ENCODE assay signal across 19 cellular contexts in the genomic region with DNA sequence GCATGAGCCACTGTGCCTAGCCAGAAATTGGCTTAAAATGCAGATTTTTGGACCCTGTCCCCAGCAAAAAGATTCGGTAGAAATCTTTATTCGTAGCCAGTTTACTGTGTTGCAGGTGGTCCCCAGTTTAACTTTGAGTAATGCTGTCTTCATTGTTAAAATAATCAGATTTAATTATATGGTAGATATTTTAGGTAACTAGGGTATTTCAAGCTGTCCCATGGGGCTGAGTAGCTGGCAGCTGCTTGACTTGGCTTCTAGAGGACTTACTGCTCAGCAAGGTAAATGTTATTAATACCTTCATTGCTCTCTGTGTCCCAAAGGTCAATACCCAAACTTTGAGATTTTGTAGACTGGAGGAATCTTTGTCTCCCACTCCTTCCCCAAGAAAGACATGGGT. TPM values are rescaled to one million over a fixed set of nuclear protein-coding genes. Genes with fewer than 3 reads are reported as not detected.
DNase-seq lines count a peak whose midpoint lies in the region; ATAC-seq and TF ChIP-seq lines count a peak whose summit lies in the region.
"Had no signal": no experiment of that assay in that cellular context is flagged by ENCODE, and none has a peak within 500 bp of the region (broad histone marks: within the 10 kb centered on the region; RNA-seq: fewer than 3 reads in every experiment).

No MANE protein-coding gene starts in this region.

- H3K4me3 Mint-ChIP-seq in activated T-cell treated with anti-CD3 and anti-CD28 coated beads, Interleukin-2, amount 50 U/mL, for 24 hours, result no peak overlapping the region
- H3K4me3 Mint-ChIP-seq in IgD-negative memory B cell (peak overlapping the region in 2 of 4 donors; percentile 67 to 76), activated B cell treated with CpG ODN at 0.5 μM for 24 hours (peak overlapping the region; percentile 66)
- no peak overlapping the region for H3K4me3 Mint-ChIP-seq in stimulated activated effector memory CD8-positive, alpha-beta T cell treated with anti-CD3 and anti-CD28 coated beads, Interleukin-12 subunit alpha, Interleukin-12 subunit beta, amount 100 ng/mL, for 72 hours
- H3K4me3 Mint-ChIP-seq: T-helper 1 cell treated with Interleukin-12 subunit alpha and Interleukin-12 subunit beta and Interleukin-4 antibody, amounts not matched to agents 30 μg/mL and 1 μg/mL, for 36 hours had no signal

- no peak for TF ChIP-seq CTCF in activated B cell treated with CpG ODN at 0.5 μM for 24 hours (IDR thresholded peaks at IDR 0.05)
- no peak for TF ChIP-seq CTCF in GM10248 (IDR thresholded peaks at IDR 0.05; ENCODE audit: control extremely low read depth, extremely low read depth, low read depth, missing control alignments)

- peaks cover 51% of the 10 kb centered on the region for H3K36me3 Mint-ChIP-seq in activated T-cell treated with anti-CD3 and anti-CD28 coated beads, Interleukin-2, amount 50 U/mL, for 24 hours (ENCODE audit: low read depth)
- peaks cover 2% of the 10 kb centered on the region for H3K36me3 Mint-ChIP-seq in IgD-negative memory B cell
- peaks cover 36% of the 10 kb centered on the region for H3K36me3 Mint-ChIP-seq in activated B cell treated with CpG ODN at 0.5 μM for 24 hours (ENCODE audit: low read depth)
- peaks cover 75% of the 10 kb centered on the region for H3K36me3 Mint-ChIP-seq in stimulated activated effector memory CD8-positive, alpha-beta T cell treated with anti-CD3 and anti-CD28 coated beads, Interleukin-12 subunit alpha, Interleukin-12 subunit beta, amount 100 ng/mL, for 72 hours

- intact Hi-C loops in activated B cell treated with CpG ODN at 0.5 μM for 24 hours (cut with micrococcal nuclease), result loop anchor here (2.0 kb wide), 1 partner anchor 21 kb away; the partner anchor contains the start of gene LSM14A

- peak; percentile 85 for ATAC-seq in activated B cell treated with CpG ODN at 0.5 μM for 24 hours (ENCODE audit: low read depth)
- no peak for ATAC-seq in stimulated activated effector memory CD8-positive, alpha-beta T cell treated with anti-CD3 and anti-CD28 coated beads, Interleukin-12 subunit alpha, Interleukin-12 subunit beta, amount 100 ng/mL, for 72 hours
- ATAC-seq: foreskin keratinocyte had no signal

- no peaks in the 10 kb centered on the region for H3K27me3 Mint-ChIP-seq in activated T-cell treated with anti-CD3 and anti-CD28 coated beads, Interleukin-2, amount 50 U/mL, for 24 hours
- H3K27me3 Mint-ChIP-seq in IgD-negative memory B cell (no peaks in the 10 kb centered on the region), activated B cell treated with CpG ODN at 0.5 μM for 24 hours (no peaks in the 10 kb centered on the region)

- H3K9me3 Mint-ChIP-seq in activated T-cell treated with anti-CD3 and anti-CD28 coated beads, Interleukin-2, amount 50 U/mL, for 24 hours, result no peaks in the 10 kb centered on the region
- H3K9me3 Mint-ChIP-seq in IgD-negative memory B cell (no peaks in the 10 kb centered on the region), activated B cell treated with CpG ODN at 0.5 μM for 24 hours (no peaks in the 10 kb centered on the region)
- no peaks in the 10 kb centered on the region for H3K9me3 Mint-ChIP-seq in stimulated activated effector memory CD8-positive, alpha-beta T cell treated with anti-CD3 and anti-CD28 coated beads, Interleukin-12 subunit alpha, Interleukin-12 subunit beta, amount 100 ng/mL, for 72 hours
- H3K9me3 Mint-ChIP-seq: T-helper 1 cell treated with Interleukin-12 subunit alpha and Interleukin-12 subunit beta and Interleukin-4 antibody, amounts not matched to agents 30 μg/mL and 1 μg/mL, for 36 hours had no signal

- peak overlapping the region; percentile 50 for H3K27ac Mint-ChIP-seq in activated T-cell treated with anti-CD3 and anti-CD28 coated beads, Interleukin-2, amount 50 U/mL, for 24 hours
- peak overlapping the region in 2 of 3 donors; percentile 22 to 59 for H3K27ac Mint-ChIP-seq in IgD-negative memory B cell
- peak overlapping the region; percentile 82 for H3K27ac Mint-ChIP-seq in activated B cell treated with CpG ODN at 0.5 μM for 24 hours
- H3K27ac Mint-ChIP-seq in stimulated activated effector memory CD8-positive, alpha-beta T cell treated with anti-CD3 and anti-CD28 coated beads, Interleukin-12 subunit alpha, Interleukin-12 subunit beta, amount 100 ng/mL, for 72 hours, result peak overlapping the region; percentile 52
- H3K27ac Mint-ChIP-seq: T-helper 1 cell treated with Interleukin-12 subunit alpha and Interleukin-12 subunit beta and Interleukin-4 antibody, amounts not matched to agents 30 μg/mL and 1 μg/mL, for 36 hours had no signal

- peaks cover 46% of the 10 kb centered on the region for H3K4me1 Mint-ChIP-seq in activated T-cell treated with anti-CD3 and anti-CD28 coated beads, Interleukin-2, amount 50 U/mL, for 24 hours (ENCODE audit: low read depth)
- H3K4me1 Mint-ChIP-seq in IgD-negative memory B cell (peaks cover 39 to 51% (median 47%) of the 10 kb centered on the region in 3 donors), activated B cell treated with CpG ODN at 0.5 μM for 24 hours (peaks cover 68% of the 10 kb centered on the region)
- H3K4me1 Mint-ChIP-seq in stimulated activated effector memory CD8-positive, alpha-beta T cell treated with anti-CD3 and anti-CD28 coated beads, Interleukin-12 subunit alpha, Interleukin-12 subunit beta, amount 100 ng/mL, for 72 hours, result peaks cover 29% of the 10 kb centered on the region

- POLR2A ChIA-PET in activated B cell treated with CpG ODN at 0.5 μM for 24 hours (lab: Charles Lee) (interaction anchor here (0.6 to 4.3 kb wide), 3 partner anchors 9 to 21 kb away, joined by 3 to 24 read pairs (median 5); partner anchors contain the start of gene LSM14A), GM10248 (lab: Yijun Ruan, JAX) (interaction anchor here (0.9 kb wide), 1 partner anchor 166 kb away, joined by 3 read pairs; no protein-coding TSS in a partner anchor)

- CTCF ChIA-PET in activated B cell treated with CpG ODN at 0.5 μM for 24 hours (lab: Charles Lee) (interaction anchor here (1.2 to 2.6 kb wide), 3 partner anchors 15 to 151 kb away, joined by 3 to 12 read pairs (median 4); no protein-coding TSS in a partner anchor), GM10248 (lab: Yijun Ruan, JAX) (interaction anchor here (1.2 kb wide), 1 partner anchor 11 kb away, joined by 3 read pairs; no protein-coding TSS in a partner anchor)

- DNase-seq in activated T-cell treated with anti-CD3 and anti-CD28 coated beads, Interleukin-2, amount 50 U/mL, for 24 hours, result no peak
- no peak for DNase-seq in activated T-cell treated with anti-CD3 and anti-CD28 coated beads, Interleukin-2, amount 50 U/mL, for 1 hour
- DNase-seq in activated B cell treated with CpG ODN at 0.5 μM for 24 hours, result no peak
- DNase-seq in stimulated activated effector memory CD8-positive, alpha-beta T cell treated with anti-CD3 and anti-CD28 coated beads, Interleukin-12 subunit alpha, Interleukin-12 subunit beta, amount 100 ng/mL, for 72 hours (ENCODE audit: low spot score in 2 of 2), result no peak
- DNase-seq in GM10248 (ENCODE audit: extremely low spot score), result no peak
- DNase-seq in NCI-H524 treated with DMSO at 0.1 percent for 48 hours (lab: John Stamatoyannopoulos, UW), result no peak
- no peak for DNase-seq in GM19238 (ENCODE audit: insufficient read length, low spot score)
- DNase-seq: activated CD4-positive, alpha-beta T cell treated with anti-CD3 and anti-CD28 coated beads, Interleukin-2, amount 50 U/mL, for 1 hour; activated naive CD4-positive, alpha-beta T cell treated with Interleukin-2 at 50 U/mL for 16 hours; erythroblast; foreskin keratinocyte; islet precursor cell; NCI-H1105; NCI-H446 treated with DMSO at 0.1 percent for 48 hours; small intestine; stimulated activated CD4-positive, alpha-beta T cell treated with anti-CD3 and anti-CD28 coated beads, Interleukin-2, amount 100 ng/mL, for 24 hours; stimulated activated naive CD4-positive, alpha-beta T cell treated with Interleukin-2 at 50 U/mL for 16 hours had no signal

RNA-seq across cellular contexts. Expression of gene LSM14A, which starts 21.1 kb away (rescaled TPM):
- polyA plus RNA-seq in IgD-negative memory B cell, result 154 TPM
- total RNA-seq in activated B cell treated with CpG ODN at 0.5 μM for 24 hours, result 136 and 142 TPM in 2 replicates
